In the genomic region with DNA sequence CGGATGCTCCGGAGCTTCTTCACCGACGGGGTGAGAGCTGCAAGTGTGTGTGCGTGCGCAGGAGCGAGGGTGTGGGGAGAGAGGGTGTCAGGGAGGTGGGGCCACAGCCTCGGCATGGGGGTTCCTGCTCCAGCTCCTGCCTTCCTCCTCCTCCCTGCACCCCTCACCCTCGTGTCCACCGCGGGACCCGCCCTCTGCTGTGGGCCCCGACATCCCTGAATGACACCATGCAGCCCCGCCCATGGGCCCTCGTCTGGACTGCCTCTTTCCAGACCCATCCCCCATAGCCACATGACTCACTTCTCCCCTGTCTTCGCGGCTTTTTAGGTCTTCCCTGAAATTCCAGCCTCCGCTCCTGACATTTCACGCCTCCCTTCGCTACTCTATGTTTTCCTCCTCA, we compare ENCODE assay signal across 12 cellular contexts. TPM values are rescaled to one million over a fixed set of nuclear protein-coding genes. Genes with fewer than 3 reads are reported as not detected.
DNase-seq lines count a peak whose midpoint lies in the region; ATAC-seq, FAIRE-seq and TF ChIP-seq lines count a peak whose summit lies in the region.
"Had no signal": no experiment of that assay in that cellular context is flagged by ENCODE, and none has a peak within 500 bp of the region (broad histone marks: within the 10 kb centered on the region; RNA-seq: fewer than 3 reads in every experiment).

No MANE protein-coding gene starts in this region.

- peaks cover 53% of the 10 kb centered on the region for H3K4me1 Mint-ChIP-seq in chondrocyte (ENCODE audit: low read depth)

- peak overlapping the region; percentile 76 for H3K27ac Mint-ChIP-seq in chondrocyte (ENCODE audit: unreplicated experiment)

- no peaks in the 10 kb centered on the region for H3K27me3 ChIP-seq in lower lobe of right lung (ENCODE audit: low read depth)
- H3K27me3 ChIP-seq: right atrium auricular region had no signal

- no peak overlapping the region for H3K9ac ChIP-seq in kidney (ENCODE audit: low read length in 2 of 2)

- H3K4me1 ChIP-seq in kidney (ENCODE audit: control insufficient read depth in 1 of 2, insufficient read depth in 1 of 2, low read depth in 1 of 2, low read length in 2 of 2) (no peaks in the 10 kb centered on the region), lower lobe of right lung (peaks cover 38% of the 10 kb centered on the region)

- no peak overlapping the region for H3K27ac ChIP-seq in kidney (ENCODE audit: low read depth in 2 of 2, low read length in 2 of 2)
- H3K27ac ChIP-seq in lower lobe of right lung = no peak overlapping the region
- H3K27ac ChIP-seq: right atrium auricular region, SK-N-MC had no signal

- H3K9me3 Mint-ChIP-seq in chondrocyte (ENCODE audit: low read depth) = no peaks in the 10 kb centered on the region

- TF ChIP-seq CTCF in chondrocyte (IDR thresholded peaks at IDR 0.05) (no peak), kidney (IDR thresholded peaks at IDR 0.05; ENCODE audit: borderline replicate concordance, extremely low read depth, insufficient read depth) (no peak), lower lobe of right lung (IDR thresholded peaks at IDR 0.05) (no peak)

- peaks cover 41% of the 10 kb centered on the region for H3K36me3 Mint-ChIP-seq in chondrocyte (ENCODE audit: low read depth)

- DNase-seq in left cardiac atrium = peak; percentile 59
- no peak for DNase-seq in Right ventricle myocardium inferior (ENCODE audit: missing footprints)
- no peak for DNase-seq in chondrocyte (ENCODE audit: low spot score)
- DNase-seq in kidney = peak; percentile 66
- DNase-seq in HTR-8/SVneo (ENCODE audit: insufficient read length, low spot score) = no peak
- DNase-seq in SHP77 (lab: John Stamatoyannopoulos, UW) = no peak
- DNase-seq in lower lobe of right lung = no peak
- no peak for DNase-seq in NCI-H2171 treated with DMSO at 0.1 percent for 48 hours (lab: John Stamatoyannopoulos, UW)
- DNase-seq: DMS53, NCI-H82 had no signal

- intact Hi-C loops in left cardiac atrium (cut with DNase I) = loop anchor here in 1 of 2 donors (5.0 kb wide), 1 partner anchor 38 kb away; no protein-coding TSS in a partner anchor
- intact Hi-C loops in Right ventricle myocardium inferior (cut with DNase I) = no loop called here
- intact Hi-C loops in kidney (cut with DNase I) = no loop called here
- intact Hi-C loops in lower lobe of right lung (cut with DNase I) = no loop called here

- peak overlapping the region; percentile 9 for H3K4me3 Mint-ChIP-seq in chondrocyte (ENCODE audit: unreplicated experiment)

- ATAC-seq in left cardiac atrium = no peak
- no peak for ATAC-seq in Right ventricle myocardium inferior
- no peak for ATAC-seq in lower lobe of right lung

- FAIRE-seq in kidney (lab: Jason Lieb, UNC) = no peak
- FAIRE-seq in HTR-8/SVneo (lab: Jason Lieb, UNC) = no peak

- H3K27me3 Mint-ChIP-seq in chondrocyte (ENCODE audit: low read depth) = no peaks in the 10 kb centered on the region

- H3K9me3 ChIP-seq in kidney (ENCODE audit: control insufficient read depth in 1 of 2, low read length in 2 of 2) = no peaks in the 10 kb centered on the region
- no peaks in the 10 kb centered on the region for H3K9me3 ChIP-seq in lower lobe of right lung
- H3K9me3 ChIP-seq: right atrium auricular region had no signal

- H3K36me3 ChIP-seq in kidney (ENCODE audit: control insufficient read depth in 1 of 2, insufficient read depth in 2 of 2, low read length in 2 of 2) = no peaks in the 10 kb centered on the region
- peaks cover 53% of the 10 kb centered on the region for H3K36me3 ChIP-seq in lower lobe of right lung

- no peak overlapping the region for H3K4me3 ChIP-seq in kidney (ENCODE audit: low read length in 2 of 2)
- no peak overlapping the region for H3K4me3 ChIP-seq in lower lobe of right lung
- H3K4me3 ChIP-seq: right atrium auricular region, SK-N-MC had no signal

RNA-seq across cellular contexts. Expression of a gene that starts 41.6 kb away (rescaled TPM):
- 10 to 100 TPM; 54.1 to 91.9 TPM for total RNA-seq in left cardiac atrium
- total RNA-seq in Right ventricle myocardium inferior = 67.5 TPM
- total RNA-seq in chondrocyte = 109 to 165 TPM (median 157 TPM) in 3 replicates
- 53.8 TPM for total RNA-seq in kidney
- polyA plus RNA-seq in kidney (ENCODE audit: insufficient read depth, low read depth, low replicate concordance) = 7.6 TPM
- 48.4 TPM for total RNA-seq in lower lobe of right lung

Comparison
In these comparisons a context has a peak if more than half of its experiments do, and no peak if none do; other contexts are left out.
1. DNase-seq: peak in left cardiac atrium (single experiment) and kidney (single experiment); none in Right ventricle myocardium inferior (single experiment), chondrocyte (single experiment), HTR-8/SVneo (single experiment), SHP77 (0 of 2), lower lobe of right lung (single experiment) and NCI-H2171 treated with DMSO at 0.1 percent for 48 hours (single experiment).